Comparison of ENCODE assay signal across 15 cellular contexts in the genomic region with DNA sequence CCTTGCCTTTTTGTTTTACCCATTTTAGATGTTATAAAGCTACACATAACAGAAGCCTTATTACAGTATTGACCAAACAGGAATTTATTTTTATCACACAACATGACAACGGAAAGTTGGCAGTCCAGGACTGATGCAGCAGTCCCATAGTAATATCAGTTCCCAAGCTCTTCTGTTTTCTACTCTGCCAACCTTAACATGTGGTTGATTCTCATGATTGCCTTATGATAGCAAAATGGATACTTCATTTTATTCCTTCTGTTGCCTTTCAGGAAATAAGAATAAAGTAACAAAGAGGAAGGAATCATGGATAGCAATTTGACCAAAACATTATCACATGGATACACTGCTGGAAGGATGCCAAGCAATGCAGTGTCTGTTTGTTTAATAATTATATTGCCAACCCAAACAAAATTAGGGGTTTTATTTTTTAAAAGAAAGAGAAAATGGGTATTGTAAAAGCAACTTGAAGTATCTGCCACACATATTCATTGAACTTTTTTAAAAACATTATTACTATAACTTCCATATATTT.
DNase-seq lines count a peak whose midpoint lies in the region; ATAC-seq and TF ChIP-seq lines count a peak whose summit lies in the region.
"Had no signal": no experiment of that assay in that cellular context is flagged by ENCODE, and none has a peak within 500 bp of the region (broad histone marks: within the 10 kb centered on the region; RNA-seq: fewer than 3 reads in every experiment).

No MANE protein-coding gene starts in this region.

- H3K9ac ChIP-seq in SK-N-MC (ENCODE audit: insufficient read length): no peak overlapping the region

- no peak for ATAC-seq in GM23338
- ATAC-seq: GM12878, Right ventricle myocardium inferior had no signal

- DNase-seq in NCI-H2227 (lab: John Stamatoyannopoulos, UW; ENCODE audit: unreplicated experiment) (peak; percentile 49), NCI-H2227 treated with DMSO at 0.1 percent for 48 hours (lab: John Stamatoyannopoulos, UW) (no peak), GM23338 (ENCODE audit: low spot score) (no peak), SK-N-MC (ENCODE audit: low read depth, low spot score) (no peak)
- no peak for DNase-seq in activated T-helper 2 cell treated with anti-CD3 and anti-CD28 coated beads, Interferon-gamma antibody, Interleukin-2, Interleukin-4, amounts not matched to agents 10 μg/mL and 5 μg/mL and 100 μg/mL, durations not matched to agents 14 hours and 24 hours and 36 hours (ENCODE audit: low spot score)
- no peak for DNase-seq in CD4-positive, alpha-beta memory T cell
- DNase-seq: CD8-positive, alpha-beta memory T cell; DMS79; NCI-H1048; NCI-H1930; NCI-H345 had no signal

- TF ChIP-seq CTCF in GM23338 (conservative IDR thresholded peaks at IDR 0.05; ENCODE audit: low read depth in 2 of 2) (no peak), nephron (IDR thresholded peaks at IDR 0.05; ENCODE audit: unreplicated experiment in 3 of 3) (no peak)

- CTCF ChIA-PET in CD4-positive, alpha-beta memory T cell (lab: Charles Lee; ENCODE audit: partially characterized antibody): no interaction called here

- H3K27me3 Mint-ChIP-seq in GM23338 (ENCODE audit: insufficient read depth, low read depth, poor library complexity) (peaks cover 2% of the 10 kb centered on the region), nephron (ENCODE audit: low read depth) (no peaks in the 10 kb centered on the region)
- H3K27me3 Mint-ChIP-seq in activated T-helper 2 cell treated with anti-CD3 and anti-CD28 coated beads, Interferon-gamma antibody, Interleukin-2, Interleukin-4, amounts not matched to agents 10 μg/mL and 5 μg/mL and 100 μg/mL, durations not matched to agents 14 hours and 24 hours and 36 hours (ENCODE audit: low read depth): no peaks in the 10 kb centered on the region
- H3K27me3 Mint-ChIP-seq in CD4-positive, alpha-beta memory T cell: no peaks in the 10 kb centered on the region

- no peaks in the 10 kb centered on the region for H4K20me1 ChIP-seq in GM23338 (replicated peaks; ENCODE audit: insufficient read depth)

- no peak overlapping the region for H3K4me2 ChIP-seq in GM23338

- H3K27me3 ChIP-seq in GM23338 (ENCODE audit: insufficient read depth): no peaks in the 10 kb centered on the region
- no peaks in the 10 kb centered on the region for H3K27me3 ChIP-seq in CD4-positive, alpha-beta memory T cell (ENCODE audit: insufficient read depth, low read length)

- H3K27ac ChIP-seq in GM23338 (ENCODE audit: low read depth): no peak overlapping the region
- peak overlapping the region; percentile 63 for H3K27ac ChIP-seq in SK-N-MC
- H3K27ac ChIP-seq in CD4-positive, alpha-beta memory T cell (ENCODE audit: low read depth, low read length): no peak overlapping the region

- H3K9me3 Mint-ChIP-seq in GM23338: peaks cover 5% of the 10 kb centered on the region; the same call in 1 of the 3 replicates
- H3K9me3 Mint-ChIP-seq in nephron: peaks cover 11% of the 10 kb centered on the region
- peaks cover 9% of the 10 kb centered on the region for H3K9me3 Mint-ChIP-seq in activated T-helper 2 cell treated with anti-CD3 and anti-CD28 coated beads, Interferon-gamma antibody, Interleukin-2, Interleukin-4, amounts not matched to agents 10 μg/mL and 5 μg/mL and 100 μg/mL, durations not matched to agents 14 hours and 24 hours and 36 hours
- peaks cover 2 to 14% (median 6%) of the 10 kb centered on the region in 8 donors for H3K9me3 Mint-ChIP-seq in CD4-positive, alpha-beta memory T cell

- no peak overlapping the region for H3K4me3 ChIP-seq in GM23338
- H3K4me3 ChIP-seq in SK-N-MC: no peak overlapping the region
- no peak overlapping the region for H3K4me3 ChIP-seq in CD4-positive, alpha-beta memory T cell (ENCODE audit: low read length in 2 of 2)
- H3K4me3 ChIP-seq: GM12878 had no signal

- H3K4me1 Mint-ChIP-seq in GM23338 (no peaks in the 10 kb centered on the region), nephron (peaks cover 17% of the 10 kb centered on the region)
- H3K4me1 Mint-ChIP-seq in activated T-helper 2 cell treated with anti-CD3 and anti-CD28 coated beads, Interferon-gamma antibody, Interleukin-2, Interleukin-4, amounts not matched to agents 10 μg/mL and 5 μg/mL and 100 μg/mL, durations not matched to agents 14 hours and 24 hours and 36 hours (ENCODE audit: low read depth): no peaks in the 10 kb centered on the region
- H3K4me1 Mint-ChIP-seq in CD4-positive, alpha-beta memory T cell: no peaks in the 10 kb centered on the region
- H3K4me1 Mint-ChIP-seq: CD8-positive, alpha-beta memory T cell had no signal

- H3K79me2 ChIP-seq in GM23338 (replicated peaks; ENCODE audit: insufficient read depth): no peaks in the 10 kb centered on the region

- peaks cover 3% of the 10 kb centered on the region; the same call in 1 of the 2 replicates for H3K9me2 ChIP-seq in GM23338 (ENCODE audit: insufficient read depth)

- no peaks in the 10 kb centered on the region for H3F3A ChIP-seq in GM23338 (replicated peaks; ENCODE audit: low read depth)

- H3K4me3 Mint-ChIP-seq in GM23338: no peak overlapping the region
- H3K4me3 Mint-ChIP-seq in nephron: no peak overlapping the region
- H3K4me3 Mint-ChIP-seq in activated T-helper 2 cell treated with anti-CD3 and anti-CD28 coated beads, Interferon-gamma antibody, Interleukin-2, Interleukin-4, amounts not matched to agents 10 μg/mL and 5 μg/mL and 100 μg/mL, durations not matched to agents 14 hours and 24 hours and 36 hours (ENCODE audit: low read depth): no peak overlapping the region
- H3K4me3 Mint-ChIP-seq in CD4-positive, alpha-beta memory T cell: no peak overlapping the region
- H3K4me3 Mint-ChIP-seq: CD8-positive, alpha-beta memory T cell; T-helper 1 cell treated with Interleukin-12 subunit alpha and Interleukin-12 subunit beta and Interleukin-4 antibody, amounts not matched to agents 30 μg/mL and 1 μg/mL, for 36 hours had no signal

- intact Hi-C loops in activated T-helper 2 cell treated with anti-CD3 and anti-CD28 coated beads, Interferon-gamma antibody, Interleukin-2, Interleukin-4, amounts not matched to agents 10 μg/mL and 5 μg/mL and 100 μg/mL, durations not matched to agents 14 hours and 24 hours and 36 hours (cut with micrococcal nuclease): no loop called here
- intact Hi-C loops in CD4-positive, alpha-beta memory T cell (cut with micrococcal nuclease): no loop called here

- H3K27ac Mint-ChIP-seq in GM23338 (peak overlapping the region; percentile 14; the same call in 1 of the 2 replicates), nephron (peak overlapping the region; percentile 66 to 86 (median 69))
- no peak overlapping the region for H3K27ac Mint-ChIP-seq in activated T-helper 2 cell treated with anti-CD3 and anti-CD28 coated beads, Interferon-gamma antibody, Interleukin-2, Interleukin-4, amounts not matched to agents 10 μg/mL and 5 μg/mL and 100 μg/mL, durations not matched to agents 14 hours and 24 hours and 36 hours
- H3K27ac Mint-ChIP-seq in CD4-positive, alpha-beta memory T cell: no peak overlapping the region
- H3K27ac Mint-ChIP-seq: CD8-positive, alpha-beta memory T cell; T-helper 1 cell treated with Interleukin-12 subunit alpha and Interleukin-12 subunit beta and Interleukin-4 antibody, amounts not matched to agents 30 μg/mL and 1 μg/mL, for 36 hours had no signal

- H3K9me3 ChIP-seq in SK-N-MC (ENCODE audit: low read depth, low read length): no peaks in the 10 kb centered on the region
- H3K9me3 ChIP-seq in CD4-positive, alpha-beta memory T cell (ENCODE audit: control insufficient read depth in 1 of 2, low read length in 2 of 2): no peaks in the 10 kb centered on the region

- POLR2A ChIA-PET in CD4-positive, alpha-beta memory T cell (lab: Charles Lee; ENCODE audit: partially characterized antibody): no interaction called here

- no peak overlapping the region for H2AFZ ChIP-seq in GM23338

- peaks cover 4% of the 10 kb centered on the region; the same call in 1 of the 3 replicates for H3K36me3 Mint-ChIP-seq in GM23338 (ENCODE audit: low read depth)
- no peaks in the 10 kb centered on the region for H3K36me3 Mint-ChIP-seq in nephron (ENCODE audit: low read depth)
- no peaks in the 10 kb centered on the region for H3K36me3 Mint-ChIP-seq in activated T-helper 2 cell treated with anti-CD3 and anti-CD28 coated beads, Interferon-gamma antibody, Interleukin-2, Interleukin-4, amounts not matched to agents 10 μg/mL and 5 μg/mL and 100 μg/mL, durations not matched to agents 14 hours and 24 hours and 36 hours (ENCODE audit: low read depth)
- no peaks in the 10 kb centered on the region for H3K36me3 Mint-ChIP-seq in CD4-positive, alpha-beta memory T cell
- H3K36me3 Mint-ChIP-seq: CD8-positive, alpha-beta memory T cell had no signal

- no peaks in the 10 kb centered on the region for H3K36me3 ChIP-seq in GM23338 (ENCODE audit: insufficient read depth)
- H3K36me3 ChIP-seq in SK-N-MC (ENCODE audit: insufficient read depth, low read length): no peaks in the 10 kb centered on the region
- no peaks in the 10 kb centered on the region for H3K36me3 ChIP-seq in CD4-positive, alpha-beta memory T cell (ENCODE audit: insufficient read depth, low read length)

- no peaks in the 10 kb centered on the region for H3K4me1 ChIP-seq in GM23338 (ENCODE audit: insufficient read depth)
- no peaks in the 10 kb centered on the region for H3K4me1 ChIP-seq in CD4-positive, alpha-beta memory T cell (ENCODE audit: insufficient read depth, low read length)

TF ChIP-seq in GM23338, 12 proteins besides CTCF, POLR2A, EP300 and RAD21 (continues in another document):
- TF ChIP-seq, protein P1, sequence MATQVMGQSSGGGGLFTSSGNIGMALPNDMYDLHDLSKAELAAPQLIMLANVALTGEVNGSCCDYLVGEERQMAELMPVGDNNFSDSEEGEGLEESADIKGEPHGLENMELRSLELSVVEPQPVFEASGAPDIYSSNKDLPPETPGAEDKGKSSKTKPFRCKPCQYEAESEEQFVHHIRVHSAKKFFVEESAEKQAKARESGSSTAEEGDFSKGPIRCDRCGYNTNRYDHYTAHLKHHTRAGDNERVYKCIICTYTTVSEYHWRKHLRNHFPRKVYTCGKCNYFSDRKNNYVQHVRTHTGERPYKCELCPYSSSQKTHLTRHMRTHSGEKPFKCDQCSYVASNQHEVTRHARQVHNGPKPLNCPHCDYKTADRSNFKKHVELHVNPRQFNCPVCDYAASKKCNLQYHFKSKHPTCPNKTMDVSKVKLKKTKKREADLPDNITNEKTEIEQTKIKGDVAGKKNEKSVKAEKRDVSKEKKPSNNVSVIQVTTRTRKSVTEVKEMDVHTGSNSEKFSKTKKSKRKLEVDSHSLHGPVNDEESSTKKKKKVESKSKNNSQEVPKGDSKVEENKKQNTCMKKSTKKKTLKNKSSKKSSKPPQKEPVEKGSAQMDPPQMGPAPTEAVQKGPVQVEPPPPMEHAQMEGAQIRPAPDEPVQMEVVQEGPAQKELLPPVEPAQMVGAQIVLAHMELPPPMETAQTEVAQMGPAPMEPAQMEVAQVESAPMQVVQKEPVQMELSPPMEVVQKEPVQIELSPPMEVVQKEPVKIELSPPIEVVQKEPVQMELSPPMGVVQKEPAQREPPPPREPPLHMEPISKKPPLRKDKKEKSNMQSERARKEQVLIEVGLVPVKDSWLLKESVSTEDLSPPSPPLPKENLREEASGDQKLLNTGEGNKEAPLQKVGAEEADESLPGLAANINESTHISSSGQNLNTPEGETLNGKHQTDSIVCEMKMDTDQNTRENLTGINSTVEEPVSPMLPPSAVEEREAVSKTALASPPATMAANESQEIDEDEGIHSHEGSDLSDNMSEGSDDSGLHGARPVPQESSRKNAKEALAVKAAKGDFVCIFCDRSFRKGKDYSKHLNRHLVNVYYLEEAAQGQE (IDR thresholded peaks at IDR 0.05; ENCODE audit: unreplicated experiment): no peak
- TF ChIP-seq EZH2phosphoT487 (IDR thresholded peaks at IDR 0.05; ENCODE audit: unreplicated experiment): no peak

Comparison
In these comparisons a context has a peak if more than half of its experiments do, and no peak if none do; other contexts are left out.
1. H3K27ac Mint-ChIP-seq: peak in GM23338 (single experiment) and nephron (3 of 3); none in activated T-helper 2 cell treated with anti-CD3 and anti-CD28 coated beads, Interferon-gamma antibody, Interleukin-2, Interleukin-4, amounts not matched to agents 10 μg/mL and 5 μg/mL and 100 μg/mL, durations not matched to agents 14 hours and 24 hours and 36 hours (single experiment) and CD4-positive, alpha-beta memory T cell (0 of 7).